Comparison of ENCODE assay signal across 14 cellular contexts in genomic region chr7:150675714-150676113, GRCh38. TPM values are rescaled to one million over a fixed set of nuclear protein-coding genes. Genes with fewer than 3 reads are reported as not detected.
A peak's percentile ranks its signal among the peaks of the same experiment; 100 is the strongest.
DNase-seq lines count a peak whose midpoint lies in the region; ATAC-seq and TF ChIP-seq lines count a peak whose summit lies in the region.
"Had no signal": no experiment of that assay in that cellular context is flagged by ENCODE, and none has a peak within 500 bp of the region (broad histone marks: within the 10 kb centered on the region; RNA-seq: fewer than 3 reads in every experiment).

No MANE protein-coding gene starts in this region.

- H3K27me3 Mint-ChIP-seq in stimulated activated naive CD8-positive, alpha-beta T cell treated with anti-CD3 and anti-CD28 coated beads, Interleukin-15, Interleukin-2, amounts not matched to agents 100 ng/mL and 50 ng/mL, for 24 hours = no peaks in the 10 kb centered on the region
- H3K27me3 Mint-ChIP-seq in activated naive CD8-positive, alpha-beta T cell treated with anti-CD3 and anti-CD28 coated beads, Interleukin-2, amount 50 U/mL, for 24 hours = no peaks in the 10 kb centered on the region
- H3K27me3 Mint-ChIP-seq in naive thymus-derived CD8-positive, alpha-beta T cell = no peaks in the 10 kb centered on the region

- H3K27ac ChIP-seq in MM.1S (ENCODE audit: low read length) = no peak overlapping the region
- H3K27ac ChIP-seq: VCaP had no signal

- H3K36me3 Mint-ChIP-seq in stimulated activated naive CD8-positive, alpha-beta T cell treated with anti-CD3 and anti-CD28 coated beads, Interleukin-15, Interleukin-2, amounts not matched to agents 100 ng/mL and 50 ng/mL, for 24 hours (ENCODE audit: low read depth) = peaks cover 11% of the 10 kb centered on the region
- H3K36me3 Mint-ChIP-seq in activated naive CD8-positive, alpha-beta T cell treated with anti-CD3 and anti-CD28 coated beads, Interleukin-2, amount 50 U/mL, for 24 hours (ENCODE audit: low read depth) = peaks cover 24% of the 10 kb centered on the region
- peaks cover 11 to 34% (median 18%) of the 10 kb centered on the region in 3 donors for H3K36me3 Mint-ChIP-seq in naive thymus-derived CD8-positive, alpha-beta T cell

- H3K9me2 ChIP-seq in MM.1S (replicated peaks; ENCODE audit: insufficient read depth, low read length) = no peaks in the 10 kb centered on the region

- H3K4me3 Mint-ChIP-seq in stimulated activated naive CD8-positive, alpha-beta T cell treated with anti-CD3 and anti-CD28 coated beads, Interleukin-15, Interleukin-2, amounts not matched to agents 100 ng/mL and 50 ng/mL, for 24 hours = no peak overlapping the region
- no peak overlapping the region for H3K4me3 Mint-ChIP-seq in activated naive CD8-positive, alpha-beta T cell treated with anti-CD3 and anti-CD28 coated beads, Interleukin-2, amount 50 U/mL, for 24 hours
- H3K4me3 Mint-ChIP-seq in naive thymus-derived CD8-positive, alpha-beta T cell = peak overlapping the region; percentile 16 to 81 (median 61)

- H3K9ac ChIP-seq in MM.1S (ENCODE audit: low read length) = no peak overlapping the region

- POLR2A ChIA-PET in naive thymus-derived CD8-positive, alpha-beta T cell (lab: Charles Lee) = interaction anchor here (0.7 to 6.1 kb wide), 17 partner anchors 7 to 225 kb away, joined by 3 to 61 read pairs (median 5); partner anchors contain the start of genes GIMAP1, GIMAP2, GIMAP4 and GIMAP5

- no peaks in the 10 kb centered on the region for H3K79me2 ChIP-seq in MM.1S (ENCODE audit: low read length)

- no peaks in the 10 kb centered on the region for H3K9me3 ChIP-seq in MM.1S (replicated peaks; ENCODE audit: insufficient read depth, low read length)
- H3K9me3 ChIP-seq: HAP-1 had no signal

- no peak overlapping the region for H2AFZ ChIP-seq in MM.1S (ENCODE audit: low read length)

- peaks cover 5% of the 10 kb centered on the region; the same call in 1 of the 2 replicates for H3K4me1 ChIP-seq in MM.1S (ENCODE audit: low read length)
- H3K4me1 ChIP-seq: HAP-1 had no signal

- no peak overlapping the region for H3K4me3 ChIP-seq in MM.1S (ENCODE audit: low read length)
- H3K4me3 ChIP-seq: HAP-1, K562 had no signal

- 0 out of 2 replicates have a peak, but pooled peaks cover 4% of the 10 kb centered on the region for H3F3A ChIP-seq in MM.1S (ENCODE audit: insufficient read depth, low read length)

- H4K20me1 ChIP-seq in MM.1S (ENCODE audit: insufficient read depth, low read length) = no peaks in the 10 kb centered on the region

- TF ChIP-seq CTCF in MM.1S (IDR thresholded peaks at IDR 0.05; ENCODE audit: low read length) = no peak

- ATAC-seq in stimulated activated naive CD8-positive, alpha-beta T cell treated with anti-CD3 and anti-CD28 coated beads, Interleukin-15, Interleukin-2, amounts not matched to agents 100 U/mL and 50 U/mL, for 24 hours = no peak
- ATAC-seq in activated naive CD8-positive, alpha-beta T cell treated with anti-CD3 and anti-CD28 coated beads, Interleukin-2, amount 50 U/mL, for 24 hours = no peak
- no peak for ATAC-seq in naive thymus-derived CD8-positive, alpha-beta T cell
- ATAC-seq: K562 had no signal

- peak overlapping the region; percentile 45 for H3K27ac Mint-ChIP-seq in stimulated activated naive CD8-positive, alpha-beta T cell treated with anti-CD3 and anti-CD28 coated beads, Interleukin-15, Interleukin-2, amounts not matched to agents 100 ng/mL and 50 ng/mL, for 24 hours
- H3K27ac Mint-ChIP-seq in activated naive CD8-positive, alpha-beta T cell treated with anti-CD3 and anti-CD28 coated beads, Interleukin-2, amount 50 U/mL, for 24 hours = peak overlapping the region; percentile 32
- H3K27ac Mint-ChIP-seq in naive thymus-derived CD8-positive, alpha-beta T cell = peak overlapping the region; percentile 91 to 99 (median 95)

- peaks cover 13% of the 10 kb centered on the region for H3K27me3 ChIP-seq in MM.1S (replicated peaks; ENCODE audit: insufficient read depth, low read length)

- H3K9me3 Mint-ChIP-seq in stimulated activated naive CD8-positive, alpha-beta T cell treated with anti-CD3 and anti-CD28 coated beads, Interleukin-15, Interleukin-2, amounts not matched to agents 100 ng/mL and 50 ng/mL, for 24 hours = peaks cover 13% of the 10 kb centered on the region
- H3K9me3 Mint-ChIP-seq in activated naive CD8-positive, alpha-beta T cell treated with anti-CD3 and anti-CD28 coated beads, Interleukin-2, amount 50 U/mL, for 24 hours = peaks cover 19% of the 10 kb centered on the region
- peaks cover 0 to 51% (median 10%) of the 10 kb centered on the region in 9 donors for H3K9me3 Mint-ChIP-seq in naive thymus-derived CD8-positive, alpha-beta T cell

- H3K4me2 ChIP-seq in MM.1S (ENCODE audit: low read depth, low read length) = no peak overlapping the region

- no peaks in the 10 kb centered on the region for H3K36me3 ChIP-seq in MM.1S (replicated peaks; ENCODE audit: insufficient read depth, low read length)
- H3K36me3 ChIP-seq: HAP-1 had no signal

- no peak for DNase-seq in stimulated activated naive CD8-positive, alpha-beta T cell treated with anti-CD3 and anti-CD28 coated beads, Interleukin-15, Interleukin-2, amounts not matched to agents 100 U/mL and 50 U/mL, for 24 hours
- DNase-seq in activated naive CD8-positive, alpha-beta T cell treated with anti-CD3 and anti-CD28 coated beads, Interleukin-2, amount 50 U/mL, for 24 hours = no peak
- DNase-seq in naive thymus-derived CD8-positive, alpha-beta T cell = no peak
- no peak for DNase-seq in MM.1S
- DNase-seq in HUDEP-2 (lab: John Stamatoyannopoulos, UW; ENCODE audit: unreplicated experiment in 76 of 76) = no peak
- DNase-seq in glomerular visceral epithelial cell (ENCODE audit: extremely low spot score) = no peak
- DNase-seq: NCI-H1417 treated with DMSO at 0.1 percent for 48 hours, NCI-H446, occipital lobe had no signal

- H3K4me1 Mint-ChIP-seq in stimulated activated naive CD8-positive, alpha-beta T cell treated with anti-CD3 and anti-CD28 coated beads, Interleukin-15, Interleukin-2, amounts not matched to agents 100 ng/mL and 50 ng/mL, for 24 hours (ENCODE audit: low read depth) = peaks cover 78% of the 10 kb centered on the region
- peaks cover 66% of the 10 kb centered on the region for H3K4me1 Mint-ChIP-seq in activated naive CD8-positive, alpha-beta T cell treated with anti-CD3 and anti-CD28 coated beads, Interleukin-2, amount 50 U/mL, for 24 hours
- H3K4me1 Mint-ChIP-seq in naive thymus-derived CD8-positive, alpha-beta T cell = peaks cover 24 to 80% (median 77%) of the 10 kb centered on the region in 4 donors

RNA-seq across cellular contexts. Expression of gene GIMAP2, which starts 9.8 kb away (rescaled TPM):
- 100 to 1,000 TPM; 231 to 238 TPM for total RNA-seq in naive thymus-derived CD8-positive, alpha-beta T cell
- polyA plus RNA-seq in naive thymus-derived CD8-positive, alpha-beta T cell = 100 to 1,000 TPM in 1 of 3 donors, 10 to 100 TPM in 2; 89.3 to 102 (median 93.8) TPM

RNA-seq across cellular contexts. Expression of gene GIMAP1, which starts 40.7 kb away (rescaled TPM):
- total RNA-seq in naive thymus-derived CD8-positive, alpha-beta T cell = 100 to 1,000 TPM; 119 TPM
- 10 to 100 TPM; 48.0 to 87.4 (median 67.1) TPM for polyA plus RNA-seq in naive thymus-derived CD8-positive, alpha-beta T cell
- total RNA-seq: SK-MEL-5 had no signal

RNA-seq across cellular contexts. Expression of gene GIMAP6, which starts 43.5 kb away (rescaled TPM):
- total RNA-seq in naive thymus-derived CD8-positive, alpha-beta T cell = 100 to 1,000 TPM; 213 to 216 TPM
- polyA plus RNA-seq in naive thymus-derived CD8-positive, alpha-beta T cell = 100 to 1,000 TPM; 115 to 173 (median 121) TPM
- total RNA-seq: SK-MEL-5 had no signal

Comparison
In these comparisons a context has a peak if more than half of its experiments do, and no peak if none do; other contexts are left out.
1. H3K27ac Mint-ChIP-seq: peak in every context shown above with its lines; median percentile 95 in naive thymus-derived CD8-positive, alpha-beta T cell; 45 in stimulated activated naive CD8-positive, alpha-beta T cell treated with anti-CD3 and anti-CD28 coated beads, Interleukin-15, Interleukin-2, amounts not matched to agents 100 ng/mL and 50 ng/mL, for 24 hours; 32 in activated naive CD8-positive, alpha-beta T cell treated with anti-CD3 and anti-CD28 coated beads, Interleukin-2, amount 50 U/mL, for 24 hours.
2. H3K4me3 Mint-ChIP-seq: peak in naive thymus-derived CD8-positive, alpha-beta T cell (10 of 10); none in stimulated activated naive CD8-positive, alpha-beta T cell treated with anti-CD3 and anti-CD28 coated beads, Interleukin-15, Interleukin-2, amounts not matched to agents 100 ng/mL and 50 ng/mL, for 24 hours (single experiment) and activated naive CD8-positive, alpha-beta T cell treated with anti-CD3 and anti-CD28 coated beads, Interleukin-2, amount 50 U/mL, for 24 hours (single experiment).